ENCODE assay signal across 27 cellular contexts in the genomic region with DNA sequence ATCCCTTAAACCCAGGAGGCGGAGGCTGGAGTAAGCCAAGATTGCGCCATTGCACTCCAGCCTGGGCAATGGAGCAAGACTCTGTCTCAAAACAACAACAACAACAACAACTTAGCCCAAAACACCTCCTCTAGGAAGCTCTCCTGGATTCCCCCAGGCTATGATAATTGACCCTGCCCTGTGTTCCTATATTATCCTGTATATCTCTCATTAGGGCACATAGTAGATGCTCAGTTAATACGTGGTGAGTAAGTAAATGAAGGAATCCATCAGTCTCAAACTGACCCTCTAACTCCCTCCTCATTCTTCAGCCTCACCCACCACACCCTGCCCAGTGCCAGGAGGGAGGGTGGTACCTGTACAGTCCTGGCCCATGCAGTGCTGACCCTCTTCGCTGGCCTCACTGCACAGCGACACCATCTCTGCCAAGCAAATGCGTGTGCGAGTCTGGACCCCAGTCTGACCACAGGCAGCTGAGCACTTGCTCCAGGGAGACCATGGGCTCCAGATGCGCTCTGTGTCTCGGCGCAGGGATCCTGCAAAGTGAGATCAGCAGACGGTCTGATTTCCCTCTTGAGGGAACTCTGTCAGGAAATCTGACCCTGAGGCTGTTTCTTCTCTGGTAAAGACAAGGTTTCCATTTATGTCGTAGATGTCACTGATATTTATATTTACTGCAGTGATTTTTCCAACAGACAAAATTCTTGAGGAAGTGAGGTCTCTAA. TPM values are rescaled to one million over a fixed set of nuclear protein-coding genes. Genes with fewer than 3 reads are reported as not detected.
"Had no signal": no experiment of that assay in that cellular context is flagged by ENCODE, and none has a peak within 500 bp of the region (broad histone marks: within the 10 kb centered on the region; RNA-seq: fewer than 3 reads in every experiment).

No MANE protein-coding gene starts in this region.

- H3K4me1 ChIP-seq: gastroesophageal sphincter, left lung, prostate gland, right atrium auricular region, spleen, tibial artery had no signal

- FAIRE-seq: endometrium, islet of Langerhans had no signal

- H3K4me3 Mint-ChIP-seq: effector memory CD8-positive, alpha-beta T cell; naive thymus-derived CD8-positive, alpha-beta T cell; nephron progenitor cell; stimulated activated memory B cell treated with anti-CD40 and anti-IgM and Interleukin-4, amounts not matched to agents 10 μg/mL and 1 μg/mL and 100 μg/mL, for 72 hours; type B pancreatic cell had no signal

- H3K79me2 ChIP-seq: hepatocyte, parathyroid adenoma had no signal

- H3K36me3 ChIP-seq: gastroesophageal sphincter, heart left ventricle, left lung, prostate gland, right atrium auricular region, spleen, tibial artery had no signal

- H3K27ac Mint-ChIP-seq: effector memory CD8-positive, alpha-beta T cell; naive thymus-derived CD8-positive, alpha-beta T cell; nephron progenitor cell; stimulated activated memory B cell treated with anti-CD40 and anti-IgM and Interleukin-4, amounts not matched to agents 10 μg/mL and 1 μg/mL and 100 μg/mL, for 72 hours; type B pancreatic cell had no signal

- H2AFZ ChIP-seq: hepatocyte, parathyroid adenoma had no signal

- H3K4me1 Mint-ChIP-seq: stimulated activated memory B cell treated with anti-CD40 and anti-IgM and Interleukin-4, amounts not matched to agents 10 μg/mL and 1 μg/mL and 100 μg/mL, for 72 hours had no signal

- H3K9me3 ChIP-seq: gastroesophageal sphincter, heart left ventricle, left lung, prostate gland, right atrium auricular region, spleen, testis, tibial artery had no signal

- H3K9me3 Mint-ChIP-seq: effector memory CD8-positive, alpha-beta T cell; naive thymus-derived CD8-positive, alpha-beta T cell; nephron progenitor cell; stimulated activated memory B cell treated with anti-CD40 and anti-IgM and Interleukin-4, amounts not matched to agents 10 μg/mL and 1 μg/mL and 100 μg/mL, for 72 hours; type B pancreatic cell had no signal

- H3K27me3 ChIP-seq: gastroesophageal sphincter, heart left ventricle, hepatocyte, left lung, right atrium auricular region, spleen, testis, tibial artery had no signal

- H3K27ac ChIP-seq: gastroesophageal sphincter, heart left ventricle, hepatocyte, left lung, parathyroid adenoma, prostate gland, right atrium auricular region, skin epidermis, spleen, testis, tibial artery had no signal

- DNase-seq: cerebellar nuclear complex; cortex of kidney; effector memory CD8-positive, alpha-beta T cell; heart left ventricle; left cardiac atrium; left lung; naive thymus-derived CD8-positive, alpha-beta T cell; nephron progenitor cell; spleen; stimulated activated CD4-positive, alpha-beta T cell treated with anti-CD3 and anti-CD28 coated beads, Interleukin-4, amount 100 ng/mL, for 4 hours; stimulated activated naive CD8-positive, alpha-beta T cell treated with anti-CD3 and anti-CD28 coated beads, Interleukin-15, Interleukin-2, amounts not matched to agents 100 U/mL and 50 U/mL, for 24 hours; substantia nigra; testis; tibial artery had no signal

- H3K27me3 Mint-ChIP-seq: type B pancreatic cell had no signal

- H3K36me3 Mint-ChIP-seq: naive thymus-derived CD8-positive, alpha-beta T cell; stimulated activated memory B cell treated with anti-CD40 and anti-IgM and Interleukin-4, amounts not matched to agents 10 μg/mL and 1 μg/mL and 100 μg/mL, for 72 hours; type B pancreatic cell had no signal

- ATAC-seq: effector memory CD8-positive, alpha-beta T cell; gastroesophageal sphincter; heart left ventricle; left cardiac atrium; left lung; naive thymus-derived CD8-positive, alpha-beta T cell; stimulated activated memory B cell treated with anti-CD40 and anti-IgM and Interleukin-4, amounts not matched to agents 10 μg/mL and 1 μg/mL and 100 μg/mL, for 72 hours; stimulated activated naive CD8-positive, alpha-beta T cell treated with anti-CD3 and anti-CD28 coated beads, Interleukin-15, Interleukin-2, amounts not matched to agents 100 U/mL and 50 U/mL, for 24 hours had no signal

- H3K4me3 ChIP-seq: gastroesophageal sphincter, heart left ventricle, hepatocyte, left lung, prostate gland, right atrium auricular region, skin epidermis, spleen, testis, tibial artery had no signal

- H3K9ac ChIP-seq: parathyroid adenoma had no signal

- H3K4me2 ChIP-seq: hepatocyte had no signal

RNA-seq across cellular contexts. Expression of gene CILP, which starts 6.2 kb away (rescaled TPM):
- total RNA-seq: dermis microvascular lymphatic vessel endothelial cell, kidney epithelial cell, lung microvascular endothelial cell had no signal
